ENCODE assay signal across 1 cellular context in genomic region chr20:45833030-45833882, GRCh38.
A peak's percentile ranks its signal among the peaks of the same experiment; 100 is the strongest.
TF ChIP-seq lines count a peak whose summit lies in the region.

A gene with protein sequence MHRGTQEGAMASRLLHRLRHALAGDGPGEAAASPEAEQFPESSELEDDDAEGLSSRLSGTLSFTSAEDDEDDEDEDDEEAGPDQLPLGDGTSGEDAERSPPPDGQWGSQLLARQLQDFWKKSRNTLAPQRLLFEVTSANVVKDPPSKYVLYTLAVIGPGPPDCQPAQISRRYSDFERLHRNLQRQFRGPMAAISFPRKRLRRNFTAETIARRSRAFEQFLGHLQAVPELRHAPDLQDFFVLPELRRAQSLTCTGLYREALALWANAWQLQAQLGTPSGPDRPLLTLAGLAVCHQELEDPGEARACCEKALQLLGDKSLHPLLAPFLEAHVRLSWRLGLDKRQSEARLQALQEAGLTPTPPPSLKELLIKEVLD (plus strand): TSS chr20:45833799. CDS start chr20:45833920, 121 bp downstream.

TF ChIP-seq in K562, 482 proteins besides CTCF, POLR2A, EP300 and RAD21:
- no peak for TF ChIP-seq ZBTB5 (IDR thresholded peaks at IDR 0.05)
- TF ChIP-seq RBFOX2 (IDR thresholded peaks at IDR 0.05; ENCODE audit: low read depth, low read length): 0 out of 2 replicates have a peak, but pooled peaks have one; percentile 29
- TF ChIP-seq E2F1 (CRISPR knock-in tag; IDR thresholded peaks at IDR 0.05): no peak
- TF ChIP-seq EGR1 (conservative IDR thresholded peaks at IDR 0.05): peak; percentile 83
- TF ChIP-seq YY1 (IDR thresholded peaks at IDR 0.05; ENCODE audit: borderline replicate concordance in 1 of 3, control insufficient read depth in 1 of 3, extremely low read depth in 1 of 3, insufficient read depth in 3 of 3, insufficient read length in 1 of 3, insufficient replicate concordance in 2 of 3, low read depth in 1 of 3, low read length in 2 of 3): peak in 1 of 3 experiments; percentile 7
- peak; percentile 59; the same call in 1 of the 2 replicates for TF ChIP-seq SMARCA5 (IDR thresholded peaks at IDR 0.05)
- TF ChIP-seq NELFE (IDR thresholded peaks at IDR 0.05; ENCODE audit: insufficient read depth, insufficient read length): no peak
- TF ChIP-seq CHD4 (IDR thresholded peaks at IDR 0.05; ENCODE audit: insufficient read depth, insufficient replicate concordance, low read depth, low read length, poor library complexity, severe bottlenecking): peak; percentile 16
- TF ChIP-seq CXXC5 (CRISPR knock-in tag; IDR thresholded peaks at IDR 0.05): 0 out of 2 replicates have a peak, but pooled peaks have one; percentile 42
- peak; percentile 96 for TF ChIP-seq CEBPB (tag; IDR thresholded peaks at IDR 0.05)
- no peak for TF ChIP-seq BRF2 (IDR thresholded peaks at IDR 0.05; ENCODE audit: borderline replicate concordance, insufficient read depth, insufficient read length)
- TF ChIP-seq ZNF197 (CRISPR knock-in tag; IDR thresholded peaks at IDR 0.05; ENCODE audit: low read depth): no peak
- TF ChIP-seq, protein P1, sequence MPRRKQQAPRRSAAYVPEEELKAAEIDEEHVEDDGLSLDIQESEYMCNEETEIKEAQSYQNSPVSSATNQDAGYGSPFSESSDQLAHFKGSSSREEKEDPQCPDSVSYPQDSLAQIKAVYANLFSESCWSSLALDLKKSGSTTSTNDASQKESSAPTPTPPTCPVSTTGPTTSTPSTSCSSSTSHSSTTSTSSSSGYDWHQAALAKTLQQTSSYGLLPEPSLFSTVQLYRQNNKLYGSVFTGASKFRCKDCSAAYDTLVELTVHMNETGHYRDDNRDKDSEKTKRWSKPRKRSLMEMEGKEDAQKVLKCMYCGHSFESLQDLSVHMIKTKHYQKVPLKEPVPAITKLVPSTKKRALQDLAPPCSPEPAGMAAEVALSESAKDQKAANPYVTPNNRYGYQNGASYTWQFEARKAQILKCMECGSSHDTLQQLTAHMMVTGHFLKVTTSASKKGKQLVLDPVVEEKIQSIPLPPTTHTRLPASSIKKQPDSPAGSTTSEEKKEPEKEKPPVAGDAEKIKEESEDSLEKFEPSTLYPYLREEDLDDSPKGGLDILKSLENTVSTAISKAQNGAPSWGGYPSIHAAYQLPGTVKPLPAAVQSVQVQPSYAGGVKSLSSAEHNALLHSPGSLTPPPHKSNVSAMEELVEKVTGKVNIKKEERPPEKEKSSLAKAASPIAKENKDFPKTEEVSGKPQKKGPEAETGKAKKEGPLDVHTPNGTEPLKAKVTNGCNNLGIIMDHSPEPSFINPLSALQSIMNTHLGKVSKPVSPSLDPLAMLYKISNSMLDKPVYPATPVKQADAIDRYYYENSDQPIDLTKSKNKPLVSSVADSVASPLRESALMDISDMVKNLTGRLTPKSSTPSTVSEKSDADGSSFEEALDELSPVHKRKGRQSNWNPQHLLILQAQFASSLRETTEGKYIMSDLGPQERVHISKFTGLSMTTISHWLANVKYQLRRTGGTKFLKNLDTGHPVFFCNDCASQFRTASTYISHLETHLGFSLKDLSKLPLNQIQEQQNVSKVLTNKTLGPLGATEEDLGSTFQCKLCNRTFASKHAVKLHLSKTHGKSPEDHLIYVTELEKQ (CRISPR knock-in tag; IDR thresholded peaks at IDR 0.05): no peak
- no peak for TF ChIP-seq BDP1 (IDR thresholded peaks at IDR 0.05; ENCODE audit: insufficient read depth, insufficient read length)
- TF ChIP-seq RBM25 (IDR thresholded peaks at IDR 0.05; ENCODE audit: low read depth, low read length, severe bottlenecking): peak; percentile 96
- TF ChIP-seq GABPA (tag; conservative IDR thresholded peaks at IDR 0.05; ENCODE audit: low read depth): 0 out of 2 replicates have a peak, but pooled peaks have one; percentile 29
- TF ChIP-seq, protein P2, sequence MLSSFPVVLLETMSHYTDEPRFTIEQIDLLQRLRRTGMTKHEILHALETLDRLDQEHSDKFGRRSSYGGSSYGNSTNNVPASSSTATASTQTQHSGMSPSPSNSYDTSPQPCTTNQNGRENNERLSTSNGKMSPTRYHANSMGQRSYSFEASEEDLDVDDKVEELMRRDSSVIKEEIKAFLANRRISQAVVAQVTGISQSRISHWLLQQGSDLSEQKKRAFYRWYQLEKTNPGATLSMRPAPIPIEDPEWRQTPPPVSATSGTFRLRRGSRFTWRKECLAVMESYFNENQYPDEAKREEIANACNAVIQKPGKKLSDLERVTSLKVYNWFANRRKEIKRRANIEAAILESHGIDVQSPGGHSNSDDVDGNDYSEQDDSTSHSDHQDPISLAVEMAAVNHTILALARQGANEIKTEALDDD (IDR thresholded peaks at IDR 0.05): no peak
- TF ChIP-seq, protein P3, sequence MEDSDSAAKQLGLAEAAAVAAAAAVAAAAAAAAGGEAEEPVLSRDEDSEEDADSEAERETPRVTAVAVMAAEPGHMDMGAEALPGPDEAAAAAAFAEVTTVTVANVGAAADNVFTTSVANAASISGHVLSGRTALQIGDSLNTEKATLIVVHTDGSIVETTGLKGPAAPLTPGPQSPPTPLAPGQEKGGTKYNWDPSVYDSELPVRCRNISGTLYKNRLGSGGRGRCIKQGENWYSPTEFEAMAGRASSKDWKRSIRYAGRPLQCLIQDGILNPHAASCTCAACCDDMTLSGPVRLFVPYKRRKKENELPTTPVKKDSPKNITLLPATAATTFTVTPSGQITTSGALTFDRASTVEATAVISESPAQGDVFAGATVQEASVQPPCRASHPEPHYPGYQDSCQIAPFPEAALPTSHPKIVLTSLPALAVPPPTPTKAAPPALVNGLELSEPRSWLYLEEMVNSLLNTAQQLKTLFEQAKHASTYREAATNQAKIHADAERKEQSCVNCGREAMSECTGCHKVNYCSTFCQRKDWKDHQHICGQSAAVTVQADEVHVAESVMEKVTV (CRISPR knock-in tag; IDR thresholded peaks at IDR 0.05): no peak
- TF ChIP-seq ZNF717 (CRISPR knock-in tag; IDR thresholded peaks at IDR 0.05): no peak
- no peak for TF ChIP-seq RBBP5 (IDR thresholded peaks at IDR 0.05; ENCODE audit: borderline replicate concordance, insufficient read depth, low read length, poor library complexity, severe bottlenecking)
- TF ChIP-seq ZFP36 (IDR thresholded peaks at IDR 0.05; ENCODE audit: low read depth, low read length, partially characterized antibody): peak; percentile 75
- peak; percentile 45; the same call in 1 of the 2 replicates for TF ChIP-seq PHF21A (IDR thresholded peaks at IDR 0.05; ENCODE audit: borderline replicate concordance, low read depth)
- peak; percentile 19; the same call in 1 of the 2 replicates for TF ChIP-seq ZFX (CRISPR knock-in tag; IDR thresholded peaks at IDR 0.05)
- TF ChIP-seq SAFB (IDR thresholded peaks at IDR 0.05; ENCODE audit: borderline replicate concordance, low read depth, low read length): no peak
- TF ChIP-seq HDGF (IDR thresholded peaks at IDR 0.05): no peak
- 0 out of 2 replicates have a peak, but pooled peaks have one; percentile 24 for TF ChIP-seq RB1 (IDR thresholded peaks at IDR 0.05; ENCODE audit: low read depth)
- TF ChIP-seq E2F3 (CRISPR knock-in tag; IDR thresholded peaks at IDR 0.05): no peak
- no peak for TF ChIP-seq SREBF2 (CRISPR knock-in tag; IDR thresholded peaks at IDR 0.05)
- TF ChIP-seq DMBX1 (CRISPR knock-in tag; IDR thresholded peaks at IDR 0.05; ENCODE audit: borderline replicate concordance): no peak
- TF ChIP-seq ELF2 (CRISPR knock-in tag; IDR thresholded peaks at IDR 0.05): no peak
- TF ChIP-seq JUND (IDR thresholded peaks at IDR 0.05; ENCODE audit: borderline replicate concordance, low read depth, low read length): 0 out of 2 replicates have a peak, but pooled peaks have one; percentile 8
- no peak for TF ChIP-seq JUND (tag; IDR thresholded peaks at IDR 0.05; ENCODE audit: borderline replicate concordance, low read depth, low read length)
- peak; percentile 64 for TF ChIP-seq VEZF1 (CRISPR knock-in tag; IDR thresholded peaks at IDR 0.05)
- TF ChIP-seq CEBPG (CRISPR knock-in tag; IDR thresholded peaks at IDR 0.05): peak; percentile 81
- peak; percentile 88 to 96 for TF ChIP-seq CEBPG (tag; conservative IDR thresholded peaks at IDR 0.05 in 1 of 2, IDR thresholded peaks at IDR 0.05 in 1 of 2)
- peak; percentile 34; the same call in 1 of the 2 replicates for TF ChIP-seq ATF7 (IDR thresholded peaks at IDR 0.05)
- TF ChIP-seq ZNF76 (CRISPR knock-in tag; IDR thresholded peaks at IDR 0.05; ENCODE audit: borderline replicate concordance): no peak
- TF ChIP-seq NR1H2 (CRISPR knock-in tag; IDR thresholded peaks at IDR 0.05): no peak
- TF ChIP-seq FOXK1 (CRISPR knock-in tag; IDR thresholded peaks at IDR 0.05; ENCODE audit: borderline replicate concordance): 0 out of 2 replicates have a peak, but pooled peaks have one; percentile 52
- no peak for TF ChIP-seq SMARCA4 (IDR thresholded peaks at IDR 0.05)
- peak; percentile 23; the same call in 1 of the 2 replicates for TF ChIP-seq CTBP1 (IDR thresholded peaks at IDR 0.05; ENCODE audit: borderline replicate concordance)
- no peak for TF ChIP-seq EP400 (IDR thresholded peaks at IDR 0.05)
- no peak for TF ChIP-seq ZSCAN32 (CRISPR knock-in tag; IDR thresholded peaks at IDR 0.05)
- TF ChIP-seq, protein P4, sequence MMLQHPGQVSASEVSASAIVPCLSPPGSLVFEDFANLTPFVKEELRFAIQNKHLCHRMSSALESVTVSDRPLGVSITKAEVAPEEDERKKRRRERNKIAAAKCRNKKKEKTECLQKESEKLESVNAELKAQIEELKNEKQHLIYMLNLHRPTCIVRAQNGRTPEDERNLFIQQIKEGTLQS (IDR thresholded peaks at IDR 0.05): peak; percentile 73
- TF ChIP-seq, protein P4 (CRISPR knock-in tag; conservative IDR thresholded peaks at IDR 0.05): no peak
